Comparison of ENCODE assay signal across 8 cellular contexts in the genomic region with DNA sequence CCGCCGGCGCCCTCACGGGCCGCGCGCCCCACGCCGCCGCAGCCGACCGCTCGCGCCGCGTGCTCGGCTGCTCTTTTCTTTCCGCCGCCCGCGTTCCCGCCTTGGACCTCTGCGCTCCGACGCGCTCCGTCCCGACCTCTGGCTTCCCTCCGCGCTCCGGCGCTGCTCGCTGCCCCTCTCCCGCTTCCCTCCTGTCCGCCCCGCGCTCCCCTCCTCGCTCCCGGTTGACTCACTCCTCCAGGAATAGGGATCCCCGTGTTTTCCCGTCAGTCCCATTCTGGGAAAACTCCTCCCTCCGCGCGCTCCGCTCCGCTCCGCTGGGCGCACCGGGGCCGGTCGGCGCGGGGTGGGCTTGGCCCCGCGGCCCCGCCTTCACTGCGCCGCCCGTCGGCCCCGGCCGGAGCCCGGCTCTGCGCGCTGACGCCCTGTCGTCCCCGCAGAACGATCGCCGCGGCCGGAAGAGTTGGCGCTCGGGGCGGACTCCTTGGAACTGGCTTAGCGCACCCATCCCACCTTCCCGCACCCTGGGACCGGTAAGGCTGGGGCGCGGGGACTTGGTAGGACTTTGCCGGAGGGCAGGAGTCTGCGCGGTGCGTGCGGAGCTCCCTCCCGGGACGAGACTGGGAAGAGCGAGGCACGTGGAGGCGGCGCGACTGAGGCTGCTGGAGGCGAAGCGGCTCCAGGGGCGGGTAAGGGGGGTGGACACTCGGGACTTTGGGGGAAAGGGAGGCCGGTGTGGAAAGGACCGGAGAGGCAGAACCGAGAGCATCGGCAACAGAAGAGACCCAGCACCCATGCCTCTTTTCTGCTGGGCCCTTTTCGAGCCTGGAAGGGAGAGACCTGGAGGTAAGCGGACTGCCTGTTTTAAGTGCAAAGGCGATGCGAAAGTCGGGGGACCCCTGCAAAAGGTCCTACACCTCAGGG. TPM values are rescaled to one million over a fixed set of nuclear protein-coding genes. Genes with fewer than 3 reads are reported as not detected.
A peak's percentile ranks its signal among the peaks of the same experiment; 100 is the strongest.
DNase-seq lines count a peak whose midpoint lies in the region; ATAC-seq, FAIRE-seq and TF ChIP-seq lines count a peak whose summit lies in the region.

No MANE protein-coding gene starts in this region.

- intact Hi-C loops in endothelial cell of umbilical vein (cut with micrococcal nuclease): loop anchor here (2.0 to 5.0 kb wide), 3 partner anchors 55 to 138 kb away; no protein-coding TSS in a partner anchor
- intact Hi-C loops in mucosa of descending colon (cut with DNase I, micrococcal nuclease): no loop called here
- intact Hi-C loops in vagina (cut with DNase I): no loop called here

- TF ChIP-seq CTCF in endothelial cell of umbilical vein (IDR thresholded peaks at IDR 0.05; ENCODE audit: extremely low read depth in 1 of 2, insufficient read depth in 1 of 2, low read depth in 1 of 2, low read length in 2 of 2) (no peak), mucosa of descending colon (IDR thresholded peaks at IDR 0.05) (no peak), vagina (IDR thresholded peaks at IDR 0.05) (no peak)

- no peaks in the 10 kb centered on the region for H3K27me3 ChIP-seq in endothelial cell of umbilical vein (ENCODE audit: control insufficient read depth in 2 of 2, insufficient read depth in 2 of 2, low read length in 2 of 2)
- no peaks in the 10 kb centered on the region for H3K27me3 ChIP-seq in vagina

- H2AFZ ChIP-seq in endothelial cell of umbilical vein (ENCODE audit: low read depth, low read length): peak overlapping the region; percentile 70

- H3K9me3 ChIP-seq in endothelial cell of umbilical vein (replicated peaks; ENCODE audit: control insufficient read depth, insufficient read depth, low read length) (no peaks in the 10 kb centered on the region), mucosa of descending colon (no peaks in the 10 kb centered on the region), vagina (no peaks in the 10 kb centered on the region)

- BruUV-seq in endothelial cell of umbilical vein (replicated peaks; lab: Mats Ljungman, UMichigan): no TSS peak

- no peaks in the 10 kb centered on the region for H3K36me3 ChIP-seq in endothelial cell of umbilical vein (ENCODE audit: control insufficient read depth in 2 of 2, extremely low read depth in 1 of 2, insufficient read depth in 2 of 2, low read length in 2 of 2)
- no peaks in the 10 kb centered on the region for H3K36me3 ChIP-seq in mucosa of descending colon (ENCODE audit: low read depth)
- H3K36me3 ChIP-seq in vagina: no peaks in the 10 kb centered on the region

- CTCF ChIA-PET in endothelial cell of umbilical vein (lab: Charles Lee): interaction anchor here (0.8 to 1.6 kb wide), 7 partner anchors 15 to 106 kb away, joined by 3 to 8 read pairs (median 6); no protein-coding TSS in a partner anchor

- H3K4me1 ChIP-seq in endothelial cell of umbilical vein (ENCODE audit: control insufficient read depth, extremely low read depth, insufficient read depth, low read length) (peaks cover 45% of the 10 kb centered on the region), mucosa of descending colon (ENCODE audit: low read depth) (peaks cover 13% of the 10 kb centered on the region), vagina (peaks cover 33% of the 10 kb centered on the region)

- POLR2A ChIA-PET in endothelial cell of umbilical vein (lab: Charles Lee): no interaction called here

- peaks cover 35% of the 10 kb centered on the region for H3K79me2 ChIP-seq in endothelial cell of umbilical vein (ENCODE audit: control insufficient read depth, insufficient read depth, low read length)

- DNase-seq in DMS53 treated with DMSO at 0.1 percent for 48 hours (lab: John Stamatoyannopoulos, UW; ENCODE audit: unreplicated experiment) (peak; percentile 90), SW480 (ENCODE audit: low spot score) (peak; percentile 79), endothelial cell of umbilical vein (ENCODE audit: low read depth, low spot score) (peak; percentile 72), mucosa of descending colon (peak; percentile 43 to 74 (median 61)), vagina (ENCODE audit: extremely low spot score in 2 of 2) (no peak), GDM1 (lab: John Stamatoyannopoulos, UW) (no peak)

- no peak for TF ChIP-seq POLR2A in endothelial cell of umbilical vein (IDR thresholded peaks at IDR 0.05; ENCODE audit: low read depth, low read length)
- TF ChIP-seq POLR2A in vagina (IDR thresholded peaks at IDR 0.05): no peak

- peak; percentile 39 for ATAC-seq in HG03521 (IDR thresholded peaks at IDR 0.05; ENCODE audit: unreplicated experiment)
- peak; percentile 64 for ATAC-seq in mucosa of descending colon
- ATAC-seq in GM21723 (IDR thresholded peaks at IDR 0.05; ENCODE audit: unreplicated experiment): no peak

- no peaks in the 10 kb centered on the region for H3K9me1 ChIP-seq in endothelial cell of umbilical vein (replicated peaks; ENCODE audit: control insufficient read depth, extremely low read depth, insufficient read depth, low read length)

- peak overlapping the region; percentile 88 for H3K4me2 ChIP-seq in endothelial cell of umbilical vein (ENCODE audit: insufficient read depth, low read length)

- peak overlapping the region; percentile 71 for H3K9ac ChIP-seq in endothelial cell of umbilical vein (replicated peaks; ENCODE audit: extremely low read depth, insufficient read depth, low read length)

- H4K20me1 ChIP-seq in endothelial cell of umbilical vein (replicated peaks; ENCODE audit: control insufficient read depth, extremely low read depth, insufficient read depth, low read length): no peaks in the 10 kb centered on the region

- H3K27ac ChIP-seq in endothelial cell of umbilical vein (ENCODE audit: insufficient read depth, low read depth, low read length) (peak overlapping the region; percentile 69), vagina (peak overlapping the region; percentile 57)

- peak overlapping the region; percentile 55 to 75 (median 65) for H3K4me3 ChIP-seq in endothelial cell of umbilical vein (replicated peaks in 1 of 3; ENCODE audit: insufficient read depth in 1 of 3, low read depth in 1 of 3, low read length in 3 of 3)
- H3K4me3 ChIP-seq in mucosa of descending colon: peak overlapping the region; percentile 24
- peak overlapping the region; percentile 73 to 81 for H3K4me3 ChIP-seq in vagina

- dilution Hi-C loops in endothelial cell of umbilical vein (cut with MboI; ENCODE audit: extremely low pct_ligation_motif_present, low sequenced_read_pairs): no loop called here

- peak; percentile 60 for FAIRE-seq in endothelial cell of umbilical vein (lab: Jason Lieb, UNC)

TF ChIP-seq in endothelial cell of umbilical vein, 7 proteins besides CTCF, POLR2A, EP300 and RAD21:
- TF ChIP-seq POLR2AphosphoS5 (IDR thresholded peaks at IDR 0.05; ENCODE audit: insufficient read depth, low read depth, low read length) (no peak), MAX (IDR thresholded peaks at IDR 0.05; ENCODE audit: insufficient read depth, insufficient read length) (peak; percentile 72), FOS (IDR thresholded peaks at IDR 0.05; ENCODE audit: borderline replicate concordance, insufficient read depth, low read length) (peak; percentile 24)
TF ChIP-seq in endothelial cell of umbilical vein: peak in this region for 2.

RNA-seq across cellular contexts. Expression of gene TEAD4, which starts 0.6 kb away (rescaled TPM):
- total RNA-seq in endothelial cell of umbilical vein: 39.4 and 46.0 TPM in 2 replicates
- polyA plus RNA-seq in endothelial cell of umbilical vein: 34.4 and 38.4 TPM in 2 replicates
- 37.7 and 40.5 TPM in 2 replicates for polyA plus RNA-seq in endothelial cell of umbilical vein (2011; cell fraction: cytosol; rRNA removed)
- 28.5 and 31.2 TPM in 2 replicates for polyA plus RNA-seq in endothelial cell of umbilical vein (2011; cell fraction: nucleus; rRNA removed)
- polyA plus RNA-seq in endothelial cell of umbilical vein (2012): 34.3 and 48.3 TPM in 2 replicates
- polyA minus RNA-seq in endothelial cell of umbilical vein: 20.7 and 22.7 TPM in 2 replicates
- polyA minus RNA-seq in endothelial cell of umbilical vein (2011; cell fraction: cytosol; rRNA and poly(A)+ RNA removed): 31.2 TPM
- polyA minus RNA-seq in endothelial cell of umbilical vein (2011; cell fraction: nucleus; rRNA and poly(A)+ RNA removed): 8.4 and 17.5 TPM in 2 replicates
- 10 to 100 TPM in 1 of 3 donors, 1 to 10 TPM in 2; 4.6 to 11.3 (median 6.5) TPM for total RNA-seq in mucosa of descending colon
- 18.7 TPM for total RNA-seq in vagina

Comparison
In these comparisons a context has a peak if more than half of its experiments do, and no peak if none do; other contexts are left out.
1. DNase-seq: peak in DMS53 treated with DMSO at 0.1 percent for 48 hours (single experiment), SW480 (single experiment), endothelial cell of umbilical vein (single experiment) and mucosa of descending colon (3 of 3); none in vagina (0 of 2) and GDM1 (single experiment).
2. H3K4me3 ChIP-seq: peak in every context shown above with its lines; median percentile 77 in vagina; 65 in endothelial cell of umbilical vein; 24 in mucosa of descending colon.